Comparison of ENCODE assay signal across 24 cellular contexts in genomic region chr4:113880240-113881028, GRCh38.
"Had no signal": no experiment of that assay in that cellular context is flagged by ENCODE, and none has a peak within 500 bp of the region (broad histone marks: within the 10 kb centered on the region; RNA-seq: fewer than 3 reads in every experiment).

No MANE protein-coding gene starts in this region.

- H3K27ac Mint-ChIP-seq: activated CD4-positive, alpha-beta T cell treated with anti-CD3 and anti-CD28 coated beads, Interleukin-2, amount 10 ng/mL, durations not matched to agents 24 days and 14 days; activated CD8-positive, alpha-beta T cell treated with anti-CD3 and anti-CD28 coated beads for 36 hours; activated naive CD4-positive, alpha-beta T cell treated with anti-CD3 and anti-CD28 coated beads, Interleukin-2, amount 50 U/mL, for 72 hours; activated T-helper 1 cell treated with anti-CD3 and anti-CD28 coated beads, Interleukin-12 subunit alpha, Interleukin-12 subunit beta, Interleukin-2, Interleukin-4 antibody, amounts not matched to agents 30 ng/mL and 10 ng/mL and 1 ng/mL, durations not matched to agents 14 hours and 24 hours and 36 hours; effector memory CD8-positive, alpha-beta T cell; mesothelial cell of epicardium; natural killer cell; stimulated activated naive B cell treated with anti-CD40 and anti-IgM and Interleukin-4, amounts not matched to agents 10 μg/mL and 1 μg/mL and 100 μg/mL, for 72 hours; T-helper 17 cell; type B pancreatic cell had no signal

- FAIRE-seq: colon had no signal

- H3K36me3 ChIP-seq: brain microvascular endothelial cell, esophagus muscularis mucosa, left lung, prostate gland, right atrium auricular region, vagina had no signal

- H3K4me1 Mint-ChIP-seq: activated CD4-positive, alpha-beta T cell treated with anti-CD3 and anti-CD28 coated beads, Interleukin-2, amount 10 ng/mL, durations not matched to agents 24 days and 14 days; natural killer cell had no signal

- DNase-seq: activated CD4-positive, alpha-beta T cell treated with anti-CD3 and anti-CD28 coated beads, Interleukin-2, amount 10 ng/mL, durations not matched to agents 24 days and 14 days; activated CD8-positive, alpha-beta T cell treated with anti-CD3 and anti-CD28 coated beads for 36 hours; activated gamma-delta T cell treated with Interleukin-2 at 50 U/mL for 16 hours; aorta; central memory CD4-positive, alpha-beta T cell; dorsolateral prefrontal cortex; effector memory CD8-positive, alpha-beta T cell; left lung; natural killer cell; stimulated activated CD8-positive, alpha-beta memory T cell treated with anti-CD3 and anti-CD28 coated beads, Interleukin-4, amount 100 ng/mL, for 48 hours; stimulated activated naive B cell treated with anti-CD40 and anti-IgM and Interleukin-4, amounts not matched to agents 10 μg/mL and 1 μg/mL and 100 μg/mL, for 72 hours; T-helper 17 cell; testis had no signal

- H3K4me3 ChIP-seq: dorsolateral prefrontal cortex, esophagus muscularis mucosa, left lung, prostate gland, right atrium auricular region, skin epidermis, testis, vagina had no signal

- H3K9me3 ChIP-seq: esophagus muscularis mucosa, left lung, prostate gland, right atrium auricular region, testis, vagina had no signal

- H3K27me3 ChIP-seq: brain microvascular endothelial cell, dorsolateral prefrontal cortex, esophagus muscularis mucosa, left lung, right atrium auricular region, testis, vagina had no signal

- H3K36me3 Mint-ChIP-seq: mesothelial cell of epicardium, natural killer cell had no signal

- H3K27ac ChIP-seq: brain microvascular endothelial cell, esophagus muscularis mucosa, left lung, prostate gland, right atrium auricular region, skin epidermis, testis, vagina had no signal

- H3K9me3 Mint-ChIP-seq: activated CD4-positive, alpha-beta T cell treated with anti-CD3 and anti-CD28 coated beads, Interleukin-2, amount 10 ng/mL, durations not matched to agents 24 days and 14 days; activated T-helper 1 cell treated with anti-CD3 and anti-CD28 coated beads, Interleukin-12 subunit alpha, Interleukin-12 subunit beta, Interleukin-2, Interleukin-4 antibody, amounts not matched to agents 30 ng/mL and 10 ng/mL and 1 ng/mL, durations not matched to agents 14 hours and 24 hours and 36 hours; effector memory CD8-positive, alpha-beta T cell; natural killer cell had no signal

- H3K4me1 ChIP-seq: esophagus muscularis mucosa, left lung, prostate gland, testis, vagina had no signal

- H3K27me3 Mint-ChIP-seq: activated CD4-positive, alpha-beta T cell treated with anti-CD3 and anti-CD28 coated beads, Interleukin-2, amount 10 ng/mL, durations not matched to agents 24 days and 14 days; activated CD8-positive, alpha-beta T cell treated with anti-CD3 and anti-CD28 coated beads for 36 hours; T-helper 17 cell; type B pancreatic cell had no signal

- H3K4me3 Mint-ChIP-seq: activated CD4-positive, alpha-beta T cell treated with anti-CD3 and anti-CD28 coated beads, Interleukin-2, amount 10 ng/mL, durations not matched to agents 24 days and 14 days; activated CD8-positive, alpha-beta T cell treated with anti-CD3 and anti-CD28 coated beads for 36 hours; activated T-helper 1 cell treated with anti-CD3 and anti-CD28 coated beads, Interleukin-12 subunit alpha, Interleukin-12 subunit beta, Interleukin-2, Interleukin-4 antibody, amounts not matched to agents 30 ng/mL and 10 ng/mL and 1 ng/mL, durations not matched to agents 14 hours and 24 hours and 36 hours; effector memory CD8-positive, alpha-beta T cell; mesothelial cell of epicardium; natural killer cell; stimulated activated naive B cell treated with anti-CD40 and anti-IgM and Interleukin-4, amounts not matched to agents 10 μg/mL and 1 μg/mL and 100 μg/mL, for 72 hours; T-helper 17 cell; type B pancreatic cell had no signal
